ENCODE assay signal across 25 cellular contexts in genomic region chr9:16029796-16030363, GRCh38.
DNase-seq lines count a peak whose midpoint lies in the region; ATAC-seq and TF ChIP-seq lines count a peak whose summit lies in the region.
"Had no signal": no experiment of that assay in that cellular context is flagged by ENCODE, and none has a peak within 500 bp of the region (broad histone marks: within the 10 kb centered on the region; RNA-seq: fewer than 3 reads in every experiment).

No MANE protein-coding gene starts in this region.

- no peaks in the 10 kb centered on the region for H3K79me1 ChIP-seq in mesendoderm (ENCODE audit: low read length)

- H4K20me1 ChIP-seq in BLaER1 treated with 17β-estradiol and CSF1 and Interleukin-3, amounts not matched to agents 10 nM and 100 nM, result peaks cover 0 to 6% (median 0%) of the 10 kb centered on the region in 11 experiments; a peak in 1 of 22 replicates
- H4K20me1 ChIP-seq in neural progenitor cell (ENCODE audit: low read depth), result no peaks in the 10 kb centered on the region

- no peak overlapping the region for H2BK5ac ChIP-seq in mesendoderm (ENCODE audit: low read length)

- H3K4me3 Mint-ChIP-seq in neural progenitor cell, result no peak overlapping the region
- H3K4me3 Mint-ChIP-seq: activated naive CD4-positive, alpha-beta T cell treated with anti-CD3 and anti-CD28 coated beads, Interleukin-2, amount 10 ng/mL, durations not matched to agents 7 days and 5 days; activated T-helper 1 cell treated with anti-CD3 and anti-CD28 coated beads, Interleukin-12 subunit alpha, Interleukin-12 subunit beta, Interleukin-2, Interleukin-4 antibody, amounts not matched to agents 30 ng/mL and 10 ng/mL and 1 ng/mL, durations not matched to agents 14 hours and 24 hours and 36 hours; H9 had no signal

- H3K27me3 Mint-ChIP-seq in neural progenitor cell (ENCODE audit: insufficient read depth, low read depth), result no peaks in the 10 kb centered on the region
- H3K27me3 Mint-ChIP-seq: activated naive CD4-positive, alpha-beta T cell treated with anti-CD3 and anti-CD28 coated beads, Interleukin-2, amount 10 ng/mL, durations not matched to agents 7 days and 5 days had no signal

- peaks cover 12 to 25% (median 23%) of the 10 kb centered on the region in 10 experiments for H3K4me1 ChIP-seq in BLaER1 treated with 17β-estradiol and CSF1 and Interleukin-3, amounts not matched to agents 10 nM and 100 nM
- H3K4me1 ChIP-seq in mesendoderm (ENCODE audit: control insufficient read depth, low read depth, low read length) (peaks cover 13% of the 10 kb centered on the region), neural progenitor cell (no peaks in the 10 kb centered on the region)
- H3K4me1 ChIP-seq: colonic mucosa, upper lobe of left lung had no signal

- TF ChIP-seq CTCF in neural progenitor cell (IDR thresholded peaks at IDR 0.05), result no peak

- ATAC-seq in HG03159 (IDR thresholded peaks at IDR 0.05; ENCODE audit: unreplicated experiment) (peak; percentile 20), HG03469 (IDR thresholded peaks at IDR 0.05; ENCODE audit: unreplicated experiment) (no peak), HG03039 (IDR thresholded peaks at IDR 0.05; ENCODE audit: unreplicated experiment) (no peak)
- ATAC-seq: left cardiac atrium had no signal

- peaks cover 0 to 47% (median 0%) of the 10 kb centered on the region in 11 experiments; a peak in 7 of 22 replicates for H3K27me3 ChIP-seq in BLaER1 treated with 17β-estradiol and CSF1 and Interleukin-3, amounts not matched to agents 10 nM and 100 nM
- no peaks in the 10 kb centered on the region for H3K27me3 ChIP-seq in mesendoderm (ENCODE audit: insufficient read depth, low read length, poor library complexity)
- no peaks in the 10 kb centered on the region for H3K27me3 ChIP-seq in neural progenitor cell
- H3K27me3 ChIP-seq: colonic mucosa, upper lobe of left lung had no signal

- H3K27ac Mint-ChIP-seq in neural progenitor cell, result no peak overlapping the region
- H3K27ac Mint-ChIP-seq: activated naive CD4-positive, alpha-beta T cell treated with anti-CD3 and anti-CD28 coated beads, Interleukin-2, amount 10 ng/mL, durations not matched to agents 7 days and 5 days; activated T-helper 1 cell treated with anti-CD3 and anti-CD28 coated beads, Interleukin-12 subunit alpha, Interleukin-12 subunit beta, Interleukin-2, Interleukin-4 antibody, amounts not matched to agents 30 ng/mL and 10 ng/mL and 1 ng/mL, durations not matched to agents 14 hours and 24 hours and 36 hours had no signal

- H3K9ac ChIP-seq in BLaER1 treated with 17β-estradiol and CSF1 and Interleukin-3, amounts not matched to agents 10 nM and 100 nM, result no peak overlapping the region
- no peak overlapping the region for H3K9ac ChIP-seq in mesendoderm (ENCODE audit: low read length)
- no peak overlapping the region for H3K9ac ChIP-seq in neural progenitor cell

- H2AFZ ChIP-seq in neural progenitor cell (replicated peaks), result no peak overlapping the region

- H3K9me3 ChIP-seq in BLaER1 treated with 17β-estradiol and CSF1 and Interleukin-3, amounts not matched to agents 10 nM and 100 nM (replicated peaks in 1 of 11), result no peaks in the 10 kb centered on the region
- no peaks in the 10 kb centered on the region for H3K9me3 ChIP-seq in neural progenitor cell (ENCODE audit: low read depth)
- H3K9me3 ChIP-seq: colonic mucosa, upper lobe of left lung had no signal

- no peak overlapping the region for H2AK5ac ChIP-seq in mesendoderm (ENCODE audit: low read length)

- peaks cover 6% of the 10 kb centered on the region for H3K36me3 Mint-ChIP-seq in neural progenitor cell
- H3K36me3 Mint-ChIP-seq: activated naive CD4-positive, alpha-beta T cell treated with anti-CD3 and anti-CD28 coated beads, Interleukin-2, amount 10 ng/mL, durations not matched to agents 7 days and 5 days had no signal

- peaks cover 17% of the 10 kb centered on the region for H3K9me3 Mint-ChIP-seq in neural progenitor cell
- H3K9me3 Mint-ChIP-seq: activated T-helper 1 cell treated with anti-CD3 and anti-CD28 coated beads, Interleukin-12 subunit alpha, Interleukin-12 subunit beta, Interleukin-2, Interleukin-4 antibody, amounts not matched to agents 30 ng/mL and 10 ng/mL and 1 ng/mL, durations not matched to agents 14 hours and 24 hours and 36 hours; H9 had no signal

- H3K36me3 ChIP-seq in BLaER1 treated with 17β-estradiol and CSF1 and Interleukin-3, amounts not matched to agents 10 nM and 100 nM, result no peaks in the 10 kb centered on the region
- no peaks in the 10 kb centered on the region for H3K36me3 ChIP-seq in mesendoderm (ENCODE audit: control insufficient read depth, insufficient read depth, low read length)
- H3K36me3 ChIP-seq in neural progenitor cell, result no peaks in the 10 kb centered on the region
- H3K36me3 ChIP-seq: colonic mucosa, upper lobe of left lung had no signal

- H3K4ac ChIP-seq in mesendoderm (ENCODE audit: low read depth, low read length), result no peak overlapping the region

- no peak overlapping the region for H4K5ac ChIP-seq in mesendoderm (ENCODE audit: low read length)

- H3K18ac ChIP-seq in mesendoderm (ENCODE audit: low read length), result no peak overlapping the region

- WGBS in mesendoderm (ENCODE audit: extremely low coverage, insufficient coverage, low lambda C conversion rate), result no CpG with 5 or more reads among the region's 3 CpGs

- no peak overlapping the region for H3K4me3 ChIP-seq in BLaER1 treated with 17β-estradiol and CSF1 and Interleukin-3, amounts not matched to agents 10 nM and 100 nM
- H3K4me3 ChIP-seq in mesendoderm (ENCODE audit: low read length) (no peak overlapping the region), neural progenitor cell (no peak overlapping the region)
- H3K4me3 ChIP-seq: colonic mucosa, SK-N-MC, upper lobe of left lung had no signal

- no peak overlapping the region for H3K23ac ChIP-seq in mesendoderm (ENCODE audit: low read length)

- H2BK15ac ChIP-seq in mesendoderm (replicated peaks; ENCODE audit: low read depth), result no peak overlapping the region

- no peak overlapping the region for H2BK120ac ChIP-seq in mesendoderm (ENCODE audit: low read depth, low read length)

- H3K4me1 Mint-ChIP-seq in neural progenitor cell, result peaks cover 8% of the 10 kb centered on the region

- H3K4me2 ChIP-seq in BLaER1 treated with 17β-estradiol and CSF1 and Interleukin-3, amounts not matched to agents 10 nM and 100 nM, result peak overlapping the region in 10 of 11 experiments; percentile 9 to 79 (median 53); a peak in 10 of 22 replicates
- no peak overlapping the region for H3K4me2 ChIP-seq in mesendoderm (ENCODE audit: low read length)
- H3K4me2 ChIP-seq in neural progenitor cell, result no peak overlapping the region

- H3K27ac ChIP-seq in BLaER1 treated with 17β-estradiol and CSF1 and Interleukin-3, amounts not matched to agents 10 nM and 100 nM, result no peak overlapping the region
- no peak overlapping the region for H3K27ac ChIP-seq in mesendoderm (ENCODE audit: low read depth, low read length)
- no peak overlapping the region for H3K27ac ChIP-seq in neural progenitor cell
- H3K27ac ChIP-seq: colonic mucosa, SK-N-MC, upper lobe of left lung had no signal

- H4K8ac ChIP-seq in mesendoderm (ENCODE audit: low read depth, low read length), result no peak overlapping the region

- H3F3A ChIP-seq in neural progenitor cell (ENCODE audit: low read depth), result no peaks in the 10 kb centered on the region

- H3K56ac ChIP-seq in mesendoderm (ENCODE audit: low read length), result no peak overlapping the region

- DNase-seq in RPMI7951 (ENCODE audit: low read depth), result peak; percentile 53
- peak; percentile 11 for DNase-seq in mesendoderm
- DNase-seq in dedifferentiated amniotic fluid mesenchymal stem cell (ENCODE audit: extremely low spot score), result no peak
- no peak for DNase-seq in neural progenitor cell (ENCODE audit: low spot score)
- DNase-seq: activated CD4-positive, alpha-beta T cell treated with anti-CD3 and anti-CD28 coated beads, Interleukin-2, amount 50 U/mL, for 4 hours; activated CD4-positive, CD25-positive, alpha-beta regulatory T cell; activated naive CD4-positive, alpha-beta T cell treated with anti-CD3 and anti-CD28 coated beads, Interleukin-2, amount 10 ng/mL, durations not matched to agents 7 days and 5 days; amygdala; C1 segment of cervical spinal cord; colonic mucosa; COR-L47; effector memory CD4-positive, alpha-beta T cell; H9; left cardiac atrium; NCI-H1092 treated with DMSO at 0.1 percent for 48 hours; NCI-H2029; NCI-H2227 treated with DMSO at 0.1 percent for 48 hours; NCI-H526 treated with DMSO at 0.1 percent for 48 hours had no signal

- no peaks in the 10 kb centered on the region for H3K79me2 ChIP-seq in mesendoderm (ENCODE audit: control insufficient read depth, insufficient read depth, low read length)
- H3K79me2 ChIP-seq in neural progenitor cell (ENCODE audit: low read depth), result no peaks in the 10 kb centered on the region

Comparison
In these comparisons a context has a peak if more than half of its experiments do, and no peak if none do; other contexts are left out.
1. H3K4me2 ChIP-seq: peak in BLaER1 treated with 17β-estradiol and CSF1 and Interleukin-3, amounts not matched to agents 10 nM and 100 nM (10 of 11); none in mesendoderm (single experiment) and neural progenitor cell (single experiment).
2. DNase-seq: peak in RPMI7951 (single experiment) and mesendoderm (single experiment); none in dedifferentiated amniotic fluid mesenchymal stem cell (single experiment) and neural progenitor cell (single experiment).